ENCODE assay signal across 8 cellular contexts in the genomic region with DNA sequence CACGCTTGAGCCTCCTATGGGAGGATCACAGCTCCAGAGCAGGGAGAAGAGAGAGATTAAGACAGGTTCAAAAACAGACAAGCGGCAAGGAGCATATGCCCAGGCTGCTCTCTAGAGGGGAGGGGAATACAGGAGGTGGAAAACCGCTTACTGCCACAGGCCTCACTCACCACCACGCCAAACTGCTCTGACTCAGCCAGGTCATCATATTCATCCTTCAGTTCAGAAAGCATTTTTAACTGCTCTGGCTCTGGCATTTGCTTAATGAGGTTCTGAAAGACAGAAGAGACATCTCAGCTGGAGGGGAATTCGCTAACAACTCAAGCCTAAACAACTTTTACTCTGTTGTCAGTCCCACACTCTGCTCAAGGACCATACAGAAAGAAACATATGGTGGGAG. TPM values are rescaled to one million over a fixed set of nuclear protein-coding genes. Genes with fewer than 3 reads are reported as not detected.
A peak's percentile ranks its signal among the peaks of the same experiment; 100 is the strongest.
DNase-seq lines count a peak whose midpoint lies in the region; ATAC-seq and TF ChIP-seq lines count a peak whose summit lies in the region.

No MANE protein-coding gene starts in this region.

- peaks cover 6% of the 10 kb centered on the region for H3K4me1 Mint-ChIP-seq in activated T-helper 2 cell treated with anti-CD3 and anti-CD28 coated beads, Interferon-gamma antibody, Interleukin-2, Interleukin-4, amounts not matched to agents 10 μg/mL and 5 μg/mL and 100 μg/mL, durations not matched to agents 14 hours and 24 hours and 36 hours (ENCODE audit: low read depth)

- H3K36me3 Mint-ChIP-seq in activated T-helper 2 cell treated with anti-CD3 and anti-CD28 coated beads, Interferon-gamma antibody, Interleukin-2, Interleukin-4, amounts not matched to agents 10 μg/mL and 5 μg/mL and 100 μg/mL, durations not matched to agents 14 hours and 24 hours and 36 hours (ENCODE audit: low read depth), result peaks cover 60% of the 10 kb centered on the region

- H3K9me3 ChIP-seq in osteoblast (ENCODE audit: low read depth, low read length), result no peaks in the 10 kb centered on the region

- H3K4me2 ChIP-seq in osteoblast (ENCODE audit: insufficient read depth, low read length), result peak overlapping the region; percentile 12

- H3K27ac ChIP-seq in caudate nucleus (ENCODE audit: low read depth, low read length) (peak overlapping the region; percentile 29), osteoblast (ENCODE audit: low read depth, low read length) (peak overlapping the region; percentile 65)

- no peaks in the 10 kb centered on the region for H3K9me3 Mint-ChIP-seq in activated T-helper 2 cell treated with anti-CD3 and anti-CD28 coated beads, Interferon-gamma antibody, Interleukin-2, Interleukin-4, amounts not matched to agents 10 μg/mL and 5 μg/mL and 100 μg/mL, durations not matched to agents 14 hours and 24 hours and 36 hours

- peaks cover 3% of the 10 kb centered on the region for H3K79me2 ChIP-seq in osteoblast (ENCODE audit: insufficient read depth, low read length)

- DNase-seq in GM12865 (ENCODE audit: low read depth), result peak; percentile 71
- DNase-seq in caudate nucleus (lab: John Stamatoyannopoulos, UW), result no peak
- DNase-seq in osteoblast (ENCODE audit: insufficient read length, low spot score, missing footprints), result peak; percentile 85
- DNase-seq in SIG-M5 (lab: John Stamatoyannopoulos, UW), result no peak
- no peak for DNase-seq in kidney glomerular epithelial cell (lab: John Stamatoyannopoulos, UW)
- no peak for DNase-seq in stimulated activated naive CD4-positive, alpha-beta T cell treated with Interleukin-2 at 50 U/mL for 16 hours (lab: John Stamatoyannopoulos, UW)
- no peak for DNase-seq in activated T-helper 2 cell treated with anti-CD3 and anti-CD28 coated beads, Interferon-gamma antibody, Interleukin-2, Interleukin-4, amounts not matched to agents 10 μg/mL and 5 μg/mL and 100 μg/mL, durations not matched to agents 14 hours and 24 hours and 36 hours (ENCODE audit: low spot score)

- H3K4me3 Mint-ChIP-seq in activated T-helper 2 cell treated with anti-CD3 and anti-CD28 coated beads, Interferon-gamma antibody, Interleukin-2, Interleukin-4, amounts not matched to agents 10 μg/mL and 5 μg/mL and 100 μg/mL, durations not matched to agents 14 hours and 24 hours and 36 hours (ENCODE audit: low read depth), result no peak overlapping the region

- ATAC-seq in HG02798 (IDR thresholded peaks at IDR 0.05; ENCODE audit: poor library complexity, unreplicated experiment), result peak; percentile 51

- no peak overlapping the region for H2AFZ ChIP-seq in osteoblast (ENCODE audit: low read length)

- peaks cover 39% of the 10 kb centered on the region for H3K4me1 ChIP-seq in osteoblast (ENCODE audit: insufficient read depth, low read length)

- intact Hi-C loops in activated T-helper 2 cell treated with anti-CD3 and anti-CD28 coated beads, Interferon-gamma antibody, Interleukin-2, Interleukin-4, amounts not matched to agents 10 μg/mL and 5 μg/mL and 100 μg/mL, durations not matched to agents 14 hours and 24 hours and 36 hours (cut with micrococcal nuclease), result no loop called here

- H3K36me3 ChIP-seq in osteoblast (ENCODE audit: insufficient read depth, low read length), result peaks cover 24% of the 10 kb centered on the region

- TF ChIP-seq CTCF in GM12865 (IDR thresholded peaks at IDR 0.05; ENCODE audit: insufficient read depth, low read depth, low read length, missing control alignments) (no peak), osteoblast (IDR thresholded peaks at IDR 0.05; ENCODE audit: extremely low read depth, low read depth, low read length) (no peak)

- no peak overlapping the region for H3K27ac Mint-ChIP-seq in activated T-helper 2 cell treated with anti-CD3 and anti-CD28 coated beads, Interferon-gamma antibody, Interleukin-2, Interleukin-4, amounts not matched to agents 10 μg/mL and 5 μg/mL and 100 μg/mL, durations not matched to agents 14 hours and 24 hours and 36 hours

- no peaks in the 10 kb centered on the region for H3K27me3 ChIP-seq in osteoblast (ENCODE audit: insufficient read depth, low read length)

- no peaks in the 10 kb centered on the region for H4K20me1 ChIP-seq in osteoblast (ENCODE audit: insufficient read depth, low read length)

- H3K4me3 ChIP-seq in GM12865 (ENCODE audit: low read depth, low read length), result no peak overlapping the region
- no peak overlapping the region for H3K4me3 ChIP-seq in osteoblast (ENCODE audit: insufficient read depth, low read length)

- H3K27me3 Mint-ChIP-seq in activated T-helper 2 cell treated with anti-CD3 and anti-CD28 coated beads, Interferon-gamma antibody, Interleukin-2, Interleukin-4, amounts not matched to agents 10 μg/mL and 5 μg/mL and 100 μg/mL, durations not matched to agents 14 hours and 24 hours and 36 hours (ENCODE audit: low read depth), result no peaks in the 10 kb centered on the region

RNA-seq across cellular contexts. Expression of a gene that starts 40.1 kb away (rescaled TPM):
- total RNA-seq in osteoblast, result 3.6 and 5.3 TPM in 2 replicates
- total RNA-seq in activated T-helper 2 cell treated with anti-CD3 and anti-CD28 coated beads, Interferon-gamma antibody, Interleukin-2, Interleukin-4, amounts not matched to agents 10 μg/mL and 5 μg/mL and 100 μg/mL, durations not matched to agents 14 hours and 24 hours and 36 hours, result not detected in 2 replicates

RNA-seq across cellular contexts. Expression of a gene that starts 44.2 kb away (rescaled TPM):
- total RNA-seq in osteoblast, result 2.9 and 3.8 TPM in 2 replicates
- total RNA-seq in activated T-helper 2 cell treated with anti-CD3 and anti-CD28 coated beads, Interferon-gamma antibody, Interleukin-2, Interleukin-4, amounts not matched to agents 10 μg/mL and 5 μg/mL and 100 μg/mL, durations not matched to agents 14 hours and 24 hours and 36 hours, result not detected in 2 replicates

RNA-seq across cellular contexts. Expression of a gene that starts 53.2 kb away (rescaled TPM):
- total RNA-seq in osteoblast, result 59.4 and 91.3 TPM in 2 replicates
- 0.21 and 0.23 TPM in 2 replicates for total RNA-seq in activated T-helper 2 cell treated with anti-CD3 and anti-CD28 coated beads, Interferon-gamma antibody, Interleukin-2, Interleukin-4, amounts not matched to agents 10 μg/mL and 5 μg/mL and 100 μg/mL, durations not matched to agents 14 hours and 24 hours and 36 hours

Comparison
In these comparisons a context has a peak if more than half of its experiments do, and no peak if none do; other contexts are left out.
1. DNase-seq: peak in GM12865 (single experiment) and osteoblast (single experiment); none in caudate nucleus (0 of 61), SIG-M5 (single experiment), kidney glomerular epithelial cell (single experiment), stimulated activated naive CD4-positive, alpha-beta T cell treated with Interleukin-2 at 50 U/mL for 16 hours (single experiment) and activated T-helper 2 cell treated with anti-CD3 and anti-CD28 coated beads, Interferon-gamma antibody, Interleukin-2, Interleukin-4, amounts not matched to agents 10 μg/mL and 5 μg/mL and 100 μg/mL, durations not matched to agents 14 hours and 24 hours and 36 hours (single experiment).
2. RNA of a gene that starts 53.2 kb away (total RNA-seq): 59.4 to 91.3 TPM in osteoblast; 0.21 to 0.23 TPM in activated T-helper 2 cell treated with anti-CD3 and anti-CD28 coated beads, Interferon-gamma antibody, Interleukin-2, Interleukin-4, amounts not matched to agents 10 μg/mL and 5 μg/mL and 100 μg/mL, durations not matched to agents 14 hours and 24 hours and 36 hours; every median in the first group is over 10 times any median in the second.